25 cellular contexts compared by ENCODE assay signal in the genomic region with DNA sequence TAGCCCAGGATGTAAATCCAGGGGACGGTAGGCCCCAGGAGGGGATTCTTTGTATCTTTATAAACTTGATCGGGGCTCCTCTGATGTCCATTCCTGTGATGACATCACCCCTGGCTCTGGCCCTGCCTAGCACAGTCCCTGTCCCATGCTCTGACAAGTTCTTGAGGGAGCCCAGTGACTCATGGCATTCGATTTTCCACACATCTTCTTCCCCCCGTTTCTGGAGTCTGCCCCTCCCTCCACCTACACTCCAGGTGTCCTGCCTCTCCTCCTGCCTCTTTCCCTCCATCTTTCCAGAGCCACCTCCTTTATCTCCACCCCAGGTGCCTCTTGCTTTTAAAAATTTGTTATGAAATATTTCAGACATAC.
"Had no signal": no experiment of that assay in that cellular context is flagged by ENCODE, and none has a peak within 500 bp of the region (broad histone marks: within the 10 kb centered on the region; RNA-seq: fewer than 3 reads in every experiment).

No MANE protein-coding gene starts in this region.

- H3K4me1 Mint-ChIP-seq: activated B cell treated with CpG ODN at 0.5 μM for 24 hours; activated naive CD8-positive, alpha-beta T cell treated with anti-CD3 and anti-CD28 coated beads for 36 hours; stimulated activated effector memory CD8-positive, alpha-beta T cell treated with anti-CD3 and anti-CD28 coated beads, Interleukin-12 subunit alpha, Interleukin-12 subunit beta, amount 100 ng/mL, for 72 hours had no signal

- H3K4me3 Mint-ChIP-seq: activated B cell treated with CpG ODN at 0.5 μM for 24 hours; activated CD4-positive, alpha-beta T cell treated with anti-CD3 and anti-CD28 coated beads for 36 hours; activated naive CD8-positive, alpha-beta T cell treated with anti-CD3 and anti-CD28 coated beads for 36 hours; naive B cell; stimulated activated effector memory CD8-positive, alpha-beta T cell treated with anti-CD3 and anti-CD28 coated beads, Interleukin-12 subunit alpha, Interleukin-12 subunit beta, amount 100 ng/mL, for 72 hours; stimulated activated naive CD8-positive, alpha-beta T cell treated with anti-CD3 and anti-CD28 coated beads, Interleukin-15, Interleukin-2, amounts not matched to agents 100 ng/mL and 50 ng/mL, for 24 hours had no signal

- H3K27me3 ChIP-seq: ascending aorta, brain microvascular endothelial cell, ovary, right lobe of liver, upper lobe of left lung had no signal

- ATAC-seq: activated CD4-positive, alpha-beta T cell treated with anti-CD3 and anti-CD28 coated beads for 36 hours; esophagus mucosa; heart right ventricle had no signal

- DNase-seq: activated B cell treated with CpG ODN at 0.5 μM for 24 hours; activated CD4-positive, alpha-beta T cell treated with anti-CD3 and anti-CD28 coated beads for 36 hours; activated CD4-positive, alpha-beta T cell treated with anti-CD3 and anti-CD28 coated beads, Interleukin-2, amount 50 U/mL, for 4 hours; activated effector memory CD4-positive, alpha-beta T cell treated with Interleukin-2 at 50 U/mL for 16 hours; activated naive CD4-positive, alpha-beta T cell treated with Interleukin-2 at 50 U/mL for 16 hours; activated naive CD8-positive, alpha-beta T cell treated with anti-CD3 and anti-CD28 coated beads for 36 hours; brain microvascular endothelial cell; central memory CD4-positive, alpha-beta T cell; foreskin melanocyte; heart right ventricle; kidney glomerular epithelial cell; left ventricle myocardium inferior; naive B cell; ovary; right lobe of liver; stimulated activated CD4-positive, alpha-beta T cell treated with anti-CD3 and anti-CD28 coated beads, Interleukin-4, amount 100 ng/mL, for 24 hours; upper lobe of left lung had no signal

- H3K36me3 Mint-ChIP-seq: activated naive CD8-positive, alpha-beta T cell treated with anti-CD3 and anti-CD28 coated beads for 36 hours; stimulated activated effector memory CD8-positive, alpha-beta T cell treated with anti-CD3 and anti-CD28 coated beads, Interleukin-12 subunit alpha, Interleukin-12 subunit beta, amount 100 ng/mL, for 72 hours had no signal

- H3K27ac Mint-ChIP-seq: activated B cell treated with CpG ODN at 0.5 μM for 24 hours; activated CD4-positive, alpha-beta T cell treated with anti-CD3 and anti-CD28 coated beads for 36 hours; activated naive CD8-positive, alpha-beta T cell treated with anti-CD3 and anti-CD28 coated beads for 36 hours; naive B cell; progenitor cell of endocrine pancreas; stimulated activated effector memory CD8-positive, alpha-beta T cell treated with anti-CD3 and anti-CD28 coated beads, Interleukin-12 subunit alpha, Interleukin-12 subunit beta, amount 100 ng/mL, for 72 hours; stimulated activated naive CD8-positive, alpha-beta T cell treated with anti-CD3 and anti-CD28 coated beads, Interleukin-15, Interleukin-2, amounts not matched to agents 100 ng/mL and 50 ng/mL, for 24 hours had no signal

- H3K36me3 ChIP-seq: ascending aorta, brain microvascular endothelial cell, heart right ventricle, left ventricle myocardium inferior, ovary, right lobe of liver, thoracic aorta, upper lobe of left lung had no signal

- H3K4me3 ChIP-seq: ascending aorta, heart right ventricle, left ventricle myocardium inferior, lung, ovary, right lobe of liver, skin epidermis, thoracic aorta, upper lobe of left lung had no signal

- H3K27ac ChIP-seq: ascending aorta, brain microvascular endothelial cell, heart right ventricle, left ventricle myocardium inferior, ovary, right lobe of liver, skin epidermis, thoracic aorta, upper lobe of left lung had no signal

- H3K9me3 Mint-ChIP-seq: activated B cell treated with CpG ODN at 0.5 μM for 24 hours; stimulated activated effector memory CD8-positive, alpha-beta T cell treated with anti-CD3 and anti-CD28 coated beads, Interleukin-12 subunit alpha, Interleukin-12 subunit beta, amount 100 ng/mL, for 72 hours; stimulated activated naive CD8-positive, alpha-beta T cell treated with anti-CD3 and anti-CD28 coated beads, Interleukin-15, Interleukin-2, amounts not matched to agents 100 ng/mL and 50 ng/mL, for 24 hours had no signal

- H3K9me3 ChIP-seq: ascending aorta, heart right ventricle, left ventricle myocardium inferior, ovary, right lobe of liver, thoracic aorta, upper lobe of left lung had no signal

- H3K4me1 ChIP-seq: ascending aorta, heart right ventricle, left ventricle myocardium inferior, upper lobe of left lung had no signal
